In the genomic region with DNA sequence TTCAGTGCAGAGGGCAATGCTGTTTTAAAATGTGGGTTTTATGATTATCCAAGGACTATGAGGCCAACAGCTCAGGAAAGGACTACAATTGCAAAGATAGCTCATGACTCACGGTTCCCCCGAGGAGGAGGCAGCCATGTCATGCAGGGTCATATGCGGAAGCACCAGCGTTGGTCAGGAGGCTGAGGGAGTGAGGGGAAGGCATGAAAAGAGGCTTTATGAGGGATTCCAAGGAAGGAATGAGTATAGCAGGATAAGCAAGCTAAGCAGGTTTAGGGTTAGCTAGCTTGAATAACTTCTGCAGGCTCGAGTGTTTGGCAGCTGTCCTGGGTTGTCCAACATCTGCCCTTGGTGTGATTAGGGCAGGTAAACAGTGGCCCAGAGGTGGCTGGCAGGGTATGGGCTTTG, we compare ENCODE assay signal across 10 cellular contexts.
DNase-seq lines count a peak whose midpoint lies in the region; ATAC-seq and TF ChIP-seq lines count a peak whose summit lies in the region.
"Had no signal": no experiment of that assay in that cellular context is flagged by ENCODE, and none has a peak within 500 bp of the region (broad histone marks: within the 10 kb centered on the region; RNA-seq: fewer than 3 reads in every experiment).

No MANE protein-coding gene starts in this region.

- DNase-seq in Ammon's horn (ENCODE audit: low spot score) (peak; percentile 7), NB4 (ENCODE audit: low read depth) (peak; percentile 87), chondrocyte (ENCODE audit: low spot score) (no peak), mucosa of gallbladder (ENCODE audit: low spot score) (peak; percentile 11), NK-92 (lab: John Stamatoyannopoulos, UW; ENCODE audit: unreplicated experiment) (no peak)
- no peak for DNase-seq in stimulated activated CD8-positive, alpha-beta memory T cell treated with anti-CD3 and anti-CD28 coated beads, Interleukin-4, amount 100 ng/mL, for 48 hours
- DNase-seq: NK-92 treated with Interleukin-12 subunit alpha and Interleukin-12 subunit beta, amount 100 ng/mL, for 24 hours had no signal

- H3K4me1 Mint-ChIP-seq in chondrocyte (ENCODE audit: low read depth) = peaks cover 46% of the 10 kb centered on the region

- TF ChIP-seq POLR2A in NB4 (IDR thresholded peaks at IDR 0.05; ENCODE audit: extremely low read depth, insufficient read length) = no peak

- peak overlapping the region; percentile 87 for H3K27ac Mint-ChIP-seq in chondrocyte (ENCODE audit: unreplicated experiment)
- H3K27ac Mint-ChIP-seq: mesothelial cell of epicardium had no signal

- no peak overlapping the region for H3K4me3 Mint-ChIP-seq in chondrocyte (ENCODE audit: unreplicated experiment)
- H3K4me3 Mint-ChIP-seq: mesothelial cell of epicardium had no signal

- peak overlapping the region; percentile 3 for H3K4me3 ChIP-seq in NB4 (ENCODE audit: low read depth, low read length)

- ATAC-seq in HG02870 (IDR thresholded peaks at IDR 0.05; ENCODE audit: unreplicated experiment) (no peak), HG03039 (IDR thresholded peaks at IDR 0.05; ENCODE audit: unreplicated experiment) (no peak)

- no peaks in the 10 kb centered on the region for H3K9me3 Mint-ChIP-seq in chondrocyte (ENCODE audit: low read depth)

- H3K36me3 Mint-ChIP-seq in chondrocyte (ENCODE audit: low read depth) = no peaks in the 10 kb centered on the region
- H3K36me3 Mint-ChIP-seq: mesothelial cell of epicardium had no signal

- TF ChIP-seq CTCF in NB4 (IDR thresholded peaks at IDR 0.05; ENCODE audit: low read depth, low read length) (no peak), chondrocyte (IDR thresholded peaks at IDR 0.05) (no peak)

- H3K27me3 Mint-ChIP-seq in chondrocyte (ENCODE audit: low read depth) = no peaks in the 10 kb centered on the region

Comparison
In these comparisons a context has a peak if more than half of its experiments do, and no peak if none do; other contexts are left out.
1. DNase-seq: peak in Ammon's horn (single experiment), NB4 (single experiment) and mucosa of gallbladder (single experiment); none in chondrocyte (single experiment), stimulated activated CD8-positive, alpha-beta memory T cell treated with anti-CD3 and anti-CD28 coated beads, Interleukin-4, amount 100 ng/mL, for 48 hours (single experiment) and NK-92 (single experiment).